Comparison of ENCODE assay signal across 21 cellular contexts in genomic region chr10:91033536-91033935, GRCh38.
A peak's percentile ranks its signal among the peaks of the same experiment; 100 is the strongest.
DNase-seq lines count a peak whose midpoint lies in the region; ATAC-seq and TF ChIP-seq lines count a peak whose summit lies in the region.
"Had no signal": no experiment of that assay in that cellular context is flagged by ENCODE, and none has a peak within 500 bp of the region (broad histone marks: within the 10 kb centered on the region; RNA-seq: fewer than 3 reads in every experiment).

No MANE protein-coding gene starts in this region.

- WGBS in aorta, 2 donors = 89% methylated on average over 5 of the region's 5 CpGs

- H3K27me3 Mint-ChIP-seq in natural killer cell treated with Interleukin-12 subunit alpha and Interleukin-12 subunit beta and Interleukin-15 and Interleukin-18, amount 100 ng/mL, for 72 hours = peaks cover 0 to 6% of the 10 kb centered on the region in 2 donors
- H3K27me3 Mint-ChIP-seq in natural killer cell (ENCODE audit: low read depth in 2 of 2) = peaks cover 0 to 5% of the 10 kb centered on the region in 2 donors
- H3K27me3 Mint-ChIP-seq in activated CD4-positive, alpha-beta memory T cell treated with anti-CD3 and anti-CD28 coated beads, Interleukin-2, amount 10 ng/mL, durations not matched to agents 7 days and 5 days = peaks cover 2% of the 10 kb centered on the region
- H3K27me3 Mint-ChIP-seq in type B pancreatic cell = peaks cover 13% of the 10 kb centered on the region

- no peak overlapping the region for H3K4me3 ChIP-seq in aorta (ENCODE audit: low read length in 2 of 2)
- H3K4me3 ChIP-seq: esophagus muscularis mucosa, upper lobe of right lung had no signal

- intact Hi-C loops in natural killer cell (cut with micrococcal nuclease) (no loop called here), aorta (cut with DNase I) (no loop called here)

- H3K9me3 ChIP-seq in aorta (ENCODE audit: control insufficient read depth, low read length) = no peaks in the 10 kb centered on the region
- H3K9me3 ChIP-seq: Caco-2, esophagus muscularis mucosa, upper lobe of right lung had no signal

- peak overlapping the region; percentile 66 for H3K4me3 Mint-ChIP-seq in natural killer cell treated with Interleukin-12 subunit alpha and Interleukin-12 subunit beta and Interleukin-15 and Interleukin-18, amount 100 ng/mL, for 72 hours
- no peak overlapping the region for H3K4me3 Mint-ChIP-seq in natural killer cell
- no peak overlapping the region for H3K4me3 Mint-ChIP-seq in activated CD4-positive, alpha-beta memory T cell treated with anti-CD3 and anti-CD28 coated beads, Interleukin-2, amount 10 ng/mL, durations not matched to agents 7 days and 5 days
- H3K4me3 Mint-ChIP-seq in type B pancreatic cell = peak overlapping the region; percentile 35

- H3K9me3 Mint-ChIP-seq in natural killer cell treated with Interleukin-12 subunit alpha and Interleukin-12 subunit beta and Interleukin-15 and Interleukin-18, amount 100 ng/mL, for 72 hours = peaks cover 2% of the 10 kb centered on the region
- no peaks in the 10 kb centered on the region for H3K9me3 Mint-ChIP-seq in natural killer cell
- H3K9me3 Mint-ChIP-seq in activated CD4-positive, alpha-beta memory T cell treated with anti-CD3 and anti-CD28 coated beads, Interleukin-2, amount 10 ng/mL, durations not matched to agents 7 days and 5 days = peaks cover 2% of the 10 kb centered on the region
- H3K9me3 Mint-ChIP-seq in type B pancreatic cell = no peaks in the 10 kb centered on the region

- no peaks in the 10 kb centered on the region for H3K27me3 ChIP-seq in aorta (ENCODE audit: control insufficient read depth in 1 of 2, insufficient read depth in 2 of 2, low read length in 1 of 2)
- H3K27me3 ChIP-seq: esophagus muscularis mucosa, upper lobe of right lung had no signal

- no peaks in the 10 kb centered on the region for H3K4me1 ChIP-seq in aorta (ENCODE audit: control insufficient read depth in 1 of 2, insufficient read depth in 2 of 2, low read length in 2 of 2)
- H3K4me1 ChIP-seq: Caco-2 had no signal

- TF ChIP-seq CTCF in natural killer cell (IDR thresholded peaks at IDR 0.05) (no peak), type B pancreatic cell (conservative IDR thresholded peaks at IDR 0.05) (no peak)

- CTCF ChIA-PET in activated CD4-positive, alpha-beta memory T cell treated with anti-CD3 and anti-CD28 coated beads, Interleukin-2, amount 10 ng/mL, durations not matched to agents 7 days and 5 days (lab: Charles Lee) = interaction anchor here (1.0 to 2.1 kb wide), 3 partner anchors 14 to 218 kb away, joined by 4 to 11 read pairs (median 10); no protein-coding TSS in a partner anchor

- H3K36me3 Mint-ChIP-seq in natural killer cell treated with Interleukin-12 subunit alpha and Interleukin-12 subunit beta and Interleukin-15 and Interleukin-18, amount 100 ng/mL, for 72 hours = peaks cover 5% of the 10 kb centered on the region
- H3K36me3 Mint-ChIP-seq in natural killer cell (no peaks in the 10 kb centered on the region), type B pancreatic cell (no peaks in the 10 kb centered on the region)
- H3K36me3 Mint-ChIP-seq in activated CD4-positive, alpha-beta memory T cell treated with anti-CD3 and anti-CD28 coated beads, Interleukin-2, amount 10 ng/mL, durations not matched to agents 7 days and 5 days (ENCODE audit: low read depth) = peaks cover 4% of the 10 kb centered on the region

- no peaks in the 10 kb centered on the region for H3K36me3 ChIP-seq in aorta (ENCODE audit: control insufficient read depth in 1 of 2, insufficient read depth in 2 of 2, low read length in 1 of 2)
- H3K36me3 ChIP-seq: esophagus muscularis mucosa, upper lobe of right lung had no signal

- POLR2A ChIA-PET in activated CD4-positive, alpha-beta memory T cell treated with anti-CD3 and anti-CD28 coated beads, Interleukin-2, amount 10 ng/mL, durations not matched to agents 7 days and 5 days (lab: Charles Lee) = interaction anchor here (0.6 to 2.0 kb wide), 2 partner anchors 14 to 26 kb away, joined by 3 to 8 read pairs; no protein-coding TSS in a partner anchor

- no peak overlapping the region for H3K27ac ChIP-seq in aorta (ENCODE audit: low read depth in 1 of 2, low read length in 2 of 2)
- H3K27ac ChIP-seq: esophagus muscularis mucosa, upper lobe of right lung, VCaP had no signal

- ATAC-seq in natural killer cell treated with Interleukin-12 subunit alpha and Interleukin-12 subunit beta and Interleukin-15 and Interleukin-18, amount 100 ng/mL, for 72 hours = no peak
- ATAC-seq in natural killer cell (no peak), aorta (ENCODE audit: low FRiP score) (no peak), GM21619 (IDR thresholded peaks at IDR 0.05; ENCODE audit: unreplicated experiment) (no peak), GM18868 (IDR thresholded peaks at IDR 0.05; ENCODE audit: unreplicated experiment) (no peak)
- ATAC-seq: HCT116, upper lobe of right lung had no signal

- H3K4me1 Mint-ChIP-seq in natural killer cell treated with Interleukin-12 subunit alpha and Interleukin-12 subunit beta and Interleukin-15 and Interleukin-18, amount 100 ng/mL, for 72 hours (ENCODE audit: low read depth in 2 of 2) = peaks cover 10 to 14% of the 10 kb centered on the region in 2 donors
- H3K4me1 Mint-ChIP-seq in natural killer cell (peaks cover 12 to 16% of the 10 kb centered on the region in 2 donors), type B pancreatic cell (ENCODE audit: unreplicated experiment) (peaks cover 21% of the 10 kb centered on the region)
- peaks cover 20% of the 10 kb centered on the region for H3K4me1 Mint-ChIP-seq in activated CD4-positive, alpha-beta memory T cell treated with anti-CD3 and anti-CD28 coated beads, Interleukin-2, amount 10 ng/mL, durations not matched to agents 7 days and 5 days

- no peak for DNase-seq in natural killer cell treated with Interleukin-12 subunit alpha and Interleukin-12 subunit beta and Interleukin-15 and Interleukin-18, amount 100 ng/mL, for 72 hours (ENCODE audit: low spot score)
- DNase-seq in natural killer cell (no peak), islet precursor cell (peak; percentile 58), type B pancreatic cell (ENCODE audit: extremely low spot score, unreplicated experiment) (no peak), aorta (no peak)
- no peak for DNase-seq in activated CD4-positive, alpha-beta memory T cell treated with anti-CD3 and anti-CD28 coated beads, Interleukin-2, amount 10 ng/mL, durations not matched to agents 7 days and 5 days
- DNase-seq: Caco-2; EL; KBM-7; mesendoderm; NCI-H1930; NCI-H345; NCI-H82; Right ventricle myocardium superior; stimulated activated CD4-positive, alpha-beta T cell treated with anti-CD3 and anti-CD28 coated beads, Interleukin-4, amount 100 ng/mL, for 1 hour; upper lobe of right lung had no signal

- H3K27ac Mint-ChIP-seq in natural killer cell treated with Interleukin-12 subunit alpha and Interleukin-12 subunit beta and Interleukin-15 and Interleukin-18, amount 100 ng/mL, for 72 hours = peak overlapping the region; percentile 3 to 70
- no peak overlapping the region for H3K27ac Mint-ChIP-seq in natural killer cell
- H3K27ac Mint-ChIP-seq in activated CD4-positive, alpha-beta memory T cell treated with anti-CD3 and anti-CD28 coated beads, Interleukin-2, amount 10 ng/mL, durations not matched to agents 7 days and 5 days = peak overlapping the region; percentile 81
- no peak overlapping the region for H3K27ac Mint-ChIP-seq in type B pancreatic cell

Comparison
In these comparisons a context has a peak if more than half of its experiments do, and no peak if none do; other contexts are left out.
1. H3K27ac Mint-ChIP-seq: peak in natural killer cell treated with Interleukin-12 subunit alpha and Interleukin-12 subunit beta and Interleukin-15 and Interleukin-18, amount 100 ng/mL, for 72 hours (2 of 2) and activated CD4-positive, alpha-beta memory T cell treated with anti-CD3 and anti-CD28 coated beads, Interleukin-2, amount 10 ng/mL, durations not matched to agents 7 days and 5 days (single experiment); none in natural killer cell (0 of 2) and type B pancreatic cell (single experiment).
2. H3K4me3 Mint-ChIP-seq: peak in natural killer cell treated with Interleukin-12 subunit alpha and Interleukin-12 subunit beta and Interleukin-15 and Interleukin-18, amount 100 ng/mL, for 72 hours (single experiment) and type B pancreatic cell (single experiment); none in natural killer cell (single experiment) and activated CD4-positive, alpha-beta memory T cell treated with anti-CD3 and anti-CD28 coated beads, Interleukin-2, amount 10 ng/mL, durations not matched to agents 7 days and 5 days (single experiment).